Comparison of ENCODE assay signal across 20 cellular contexts in genomic region chr5:84191296-84191695, GRCh38.
DNase-seq lines count a peak whose midpoint lies in the region; TF ChIP-seq lines count a peak whose summit lies in the region.
"Had no signal": no experiment of that assay in that cellular context is flagged by ENCODE, and none has a peak within 500 bp of the region (broad histone marks: within the 10 kb centered on the region; RNA-seq: fewer than 3 reads in every experiment).

No MANE protein-coding gene starts in this region.

- H3K4me3 ChIP-seq in astrocyte of the cerebellum (ENCODE audit: low read depth, low read length) (no peak overlapping the region), kidney epithelial cell (ENCODE audit: low read depth, low read length) (no peak overlapping the region)
- H3K4me3 ChIP-seq: lung had no signal

- no peak for TF ChIP-seq CTCF in astrocyte of the cerebellum (IDR thresholded peaks at IDR 0.05; ENCODE audit: low read depth, low read length, missing control alignments)
- no peak for TF ChIP-seq CTCF in kidney epithelial cell (IDR thresholded peaks at IDR 0.05; ENCODE audit: insufficient read depth, low read length, poor library complexity, severe bottlenecking)

- in situ Hi-C loops in astrocyte of the cerebellum (cut with HindIII; ENCODE audit: low sequenced_read_pairs) = no loop called here

- no peaks in the 10 kb centered on the region for H3K27me3 ChIP-seq in kidney epithelial cell (ENCODE audit: control insufficient read depth, insufficient read depth, low read length)

- H3K36me3 ChIP-seq in kidney epithelial cell (ENCODE audit: control insufficient read depth, insufficient read depth, low read length) = no peaks in the 10 kb centered on the region

- peak; percentile 74 for DNase-seq in DMS 273 treated with DMSO at 0.1 percent for 48 hours (lab: John Stamatoyannopoulos, UW)
- peak; percentile 78 for DNase-seq in NCI-H446 treated with DMSO at 0.1 percent for 48 hours (lab: John Stamatoyannopoulos, UW)
- DNase-seq in astrocyte of the cerebellum (ENCODE audit: low read depth) = peak; percentile 78
- peak; percentile 5 for DNase-seq in kidney epithelial cell (ENCODE audit: low read depth)
- DNase-seq in D341Med (ENCODE audit: low spot score) = no peak
- no peak for DNase-seq in MV-4-11 (lab: John Stamatoyannopoulos, UW)
- no peak for DNase-seq in UCSD-AML1 (lab: John Stamatoyannopoulos, UW; ENCODE audit: unreplicated experiment)
- DNase-seq in HT-29 (ENCODE audit: low spot score) = no peak
- DNase-seq: ACHN; activated CD8-positive, alpha-beta memory T cell treated with anti-CD3 and anti-CD28 coated beads for 24 hours; activated naive CD8-positive, alpha-beta T cell treated with anti-CD3 and anti-CD28 coated beads, Interleukin-2, amount 50 U/mL, for 24 hours; CD4-positive, CD25-positive, alpha-beta regulatory T cell; cortex of kidney; DND-41; HFFc6; naive thymus-derived CD4-positive, alpha-beta T cell; NCI-H1930; stimulated activated CD4-positive, alpha-beta T cell treated with anti-CD3 and anti-CD28 coated beads, Interleukin-4, amount 100 ng/mL, for 24 hours; T-helper 1 cell had no signal

Comparison
In these comparisons a context has a peak if more than half of its experiments do, and no peak if none do; other contexts are left out.
1. DNase-seq: peak in DMS 273 treated with DMSO at 0.1 percent for 48 hours (single experiment), NCI-H446 treated with DMSO at 0.1 percent for 48 hours (single experiment), astrocyte of the cerebellum (single experiment) and kidney epithelial cell (single experiment); none in D341Med (single experiment), MV-4-11 (single experiment), UCSD-AML1 (single experiment) and HT-29 (single experiment).